In the genomic region with DNA sequence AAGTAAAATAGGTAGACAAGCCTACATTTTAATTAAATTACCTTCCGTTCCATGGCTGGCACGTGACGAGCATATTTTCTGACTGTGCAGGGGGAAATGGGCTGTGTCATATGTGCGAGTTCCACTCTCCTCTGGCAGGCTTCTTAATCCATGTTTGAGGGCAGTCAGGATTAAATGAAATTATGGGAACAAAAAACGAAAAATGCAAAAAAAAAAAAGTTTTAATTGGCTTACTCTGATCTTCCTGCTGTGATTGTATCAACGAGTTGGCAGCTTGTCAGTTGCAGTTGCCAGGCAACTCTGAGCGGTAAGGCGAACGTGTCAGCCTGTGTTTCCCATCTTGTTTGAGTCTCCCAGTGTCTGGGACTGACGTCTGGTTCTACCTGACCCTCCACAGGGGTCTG, we compare ENCODE assay signal across 1 cellular context.
TF ChIP-seq lines count a peak whose summit lies in the region.

No MANE protein-coding gene starts in this region.

TF ChIP-seq in WTC11, 78 proteins besides CTCF, POLR2A, EP300 and RAD21 (continued from another document):
- TF ChIP-seq, protein P1, sequence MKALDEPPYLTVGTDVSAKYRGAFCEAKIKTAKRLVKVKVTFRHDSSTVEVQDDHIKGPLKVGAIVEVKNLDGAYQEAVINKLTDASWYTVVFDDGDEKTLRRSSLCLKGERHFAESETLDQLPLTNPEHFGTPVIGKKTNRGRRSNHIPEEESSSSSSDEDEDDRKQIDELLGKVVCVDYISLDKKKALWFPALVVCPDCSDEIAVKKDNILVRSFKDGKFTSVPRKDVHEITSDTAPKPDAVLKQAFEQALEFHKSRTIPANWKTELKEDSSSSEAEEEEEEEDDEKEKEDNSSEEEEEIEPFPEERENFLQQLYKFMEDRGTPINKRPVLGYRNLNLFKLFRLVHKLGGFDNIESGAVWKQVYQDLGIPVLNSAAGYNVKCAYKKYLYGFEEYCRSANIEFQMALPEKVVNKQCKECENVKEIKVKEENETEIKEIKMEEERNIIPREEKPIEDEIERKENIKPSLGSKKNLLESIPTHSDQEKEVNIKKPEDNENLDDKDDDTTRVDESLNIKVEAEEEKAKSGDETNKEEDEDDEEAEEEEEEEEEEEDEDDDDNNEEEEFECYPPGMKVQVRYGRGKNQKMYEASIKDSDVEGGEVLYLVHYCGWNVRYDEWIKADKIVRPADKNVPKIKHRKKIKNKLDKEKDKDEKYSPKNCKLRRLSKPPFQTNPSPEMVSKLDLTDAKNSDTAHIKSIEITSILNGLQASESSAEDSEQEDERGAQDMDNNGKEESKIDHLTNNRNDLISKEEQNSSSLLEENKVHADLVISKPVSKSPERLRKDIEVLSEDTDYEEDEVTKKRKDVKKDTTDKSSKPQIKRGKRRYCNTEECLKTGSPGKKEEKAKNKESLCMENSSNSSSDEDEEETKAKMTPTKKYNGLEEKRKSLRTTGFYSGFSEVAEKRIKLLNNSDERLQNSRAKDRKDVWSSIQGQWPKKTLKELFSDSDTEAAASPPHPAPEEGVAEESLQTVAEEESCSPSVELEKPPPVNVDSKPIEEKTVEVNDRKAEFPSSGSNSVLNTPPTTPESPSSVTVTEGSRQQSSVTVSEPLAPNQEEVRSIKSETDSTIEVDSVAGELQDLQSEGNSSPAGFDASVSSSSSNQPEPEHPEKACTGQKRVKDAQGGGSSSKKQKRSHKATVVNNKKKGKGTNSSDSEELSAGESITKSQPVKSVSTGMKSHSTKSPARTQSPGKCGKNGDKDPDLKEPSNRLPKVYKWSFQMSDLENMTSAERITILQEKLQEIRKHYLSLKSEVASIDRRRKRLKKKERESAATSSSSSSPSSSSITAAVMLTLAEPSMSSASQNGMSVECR (CRISPR knock-in tag; IDR thresholded peaks at IDR 0.05; ENCODE audit: borderline replicate concordance) = no peak
- TF ChIP-seq SMAD3 (CRISPR knock-in tag; IDR thresholded peaks at IDR 0.05; ENCODE audit: borderline replicate concordance) = no peak
